ENCODE assay signal across 11 cellular contexts in the genomic region with DNA sequence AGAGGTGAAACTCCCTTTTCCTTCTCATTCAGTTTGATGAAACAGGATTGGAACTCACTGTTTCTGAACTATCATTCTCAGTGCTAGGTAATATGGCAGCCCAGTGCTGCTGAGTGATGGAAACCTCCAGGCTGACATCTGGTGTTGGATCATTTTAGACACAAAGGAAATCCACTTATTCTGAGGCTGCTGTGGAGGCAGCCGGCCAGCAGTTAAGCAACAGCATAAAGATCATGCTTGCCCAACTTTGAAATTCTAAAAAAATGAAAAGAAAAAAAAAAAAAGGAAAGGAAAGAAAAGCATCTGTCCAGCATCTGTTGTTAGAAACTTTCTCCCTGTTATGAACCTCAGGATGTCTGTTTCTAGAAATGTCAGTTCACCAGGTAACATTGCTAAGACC.
DNase-seq lines count a peak whose midpoint lies in the region; ATAC-seq and TF ChIP-seq lines count a peak whose summit lies in the region.
"Had no signal": no experiment of that assay in that cellular context is flagged by ENCODE, and none has a peak within 500 bp of the region (broad histone marks: within the 10 kb centered on the region; RNA-seq: fewer than 3 reads in every experiment).

No MANE protein-coding gene starts in this region.

- TF ChIP-seq EP300 in stomach (IDR thresholded peaks at IDR 0.05) = no peak

- no peak for ATAC-seq in CD4-positive, alpha-beta T cell (ENCODE audit: poor library complexity)

- no peak overlapping the region for H3K27ac Mint-ChIP-seq in CD4-positive, alpha-beta T cell
- H3K27ac Mint-ChIP-seq: activated T-cell treated with anti-CD3 and anti-CD28 coated beads, Interleukin-2, amount 50 U/mL, for 24 hours had no signal

- H3K9me3 ChIP-seq in left ventricle myocardium inferior (replicated peaks) (no peaks in the 10 kb centered on the region), stomach (no peaks in the 10 kb centered on the region)
- no peaks in the 10 kb centered on the region for H3K9me3 ChIP-seq in CD4-positive, alpha-beta T cell (ENCODE audit: control insufficient read depth, low read length)

- H3K36me3 ChIP-seq in left ventricle myocardium inferior (no peaks in the 10 kb centered on the region), stomach (no peaks in the 10 kb centered on the region)
- H3K36me3 ChIP-seq: cardiac muscle cell had no signal

- TF ChIP-seq CTCF in left ventricle myocardium inferior (IDR thresholded peaks at IDR 0.05; ENCODE audit: borderline replicate concordance) (no peak), stomach (IDR thresholded peaks at IDR 0.05) (no peak)
- no peak for TF ChIP-seq CTCF in CD4-positive, alpha-beta T cell (IDR thresholded peaks at IDR 0.05)

- H3K27me3 ChIP-seq in left ventricle myocardium inferior (ENCODE audit: low read depth) = no peaks in the 10 kb centered on the region
- H3K27me3 ChIP-seq in stomach = no peaks in the 10 kb centered on the region
- H3K27me3 ChIP-seq in CD4-positive, alpha-beta T cell (ENCODE audit: control insufficient read depth, insufficient read depth, low read length) = no peaks in the 10 kb centered on the region
- H3K27me3 ChIP-seq: cardiac muscle cell had no signal

- DNase-seq in HEK293T (ENCODE audit: extremely low spot score) (no peak), astrocyte of the hippocampus (ENCODE audit: low read depth, low spot score) (peak; percentile 19), left ventricle myocardium inferior (peak; percentile 76), stomach (peak; percentile 25), NCI-H2196 treated with DMSO at 0.1 percent for 48 hours (lab: John Stamatoyannopoulos, UW; ENCODE audit: unreplicated experiment) (no peak), HuH-7 (ENCODE audit: low spot score) (no peak), inferior parietal cortex (ENCODE audit: extremely low spot score) (no peak)
- DNase-seq in CD4-positive, alpha-beta T cell = no peak
- DNase-seq: activated T-cell treated with anti-CD3 and anti-CD28 coated beads, Interleukin-2, amount 50 U/mL, for 24 hours; NCI-H1092 had no signal

- POLR2A ChIA-PET in HEK293T (lab: Yijun Ruan, JAX) = no interaction called here
- POLR2A ChIA-PET in CD4-positive, alpha-beta T cell (lab: Charles Lee) = no interaction called here

- no peak for TF ChIP-seq POLR2A in stomach (IDR thresholded peaks at IDR 0.05)

- peaks cover 4% of the 10 kb centered on the region for H3K27me3 Mint-ChIP-seq in CD4-positive, alpha-beta T cell
- H3K27me3 Mint-ChIP-seq: activated T-cell treated with anti-CD3 and anti-CD28 coated beads, Interleukin-2, amount 50 U/mL, for 24 hours had no signal

- H3K27ac ChIP-seq in left ventricle myocardium inferior (replicated peaks) (peak overlapping the region; percentile 47), stomach (peak overlapping the region in 1 of 5 donors; percentile 40)
- H3K27ac ChIP-seq in CD4-positive, alpha-beta T cell (ENCODE audit: low read depth, low read length) = no peak overlapping the region
- H3K27ac ChIP-seq: cardiac muscle cell had no signal

- CTCF ChIA-PET in HEK293T (lab: Yijun Ruan, JAX) = no interaction called here
- CTCF ChIA-PET in CD4-positive, alpha-beta T cell (lab: Charles Lee) = no interaction called here

- H3K36me3 Mint-ChIP-seq in CD4-positive, alpha-beta T cell (ENCODE audit: low read depth) = no peaks in the 10 kb centered on the region

- H3K4me1 Mint-ChIP-seq in CD4-positive, alpha-beta T cell (ENCODE audit: low read depth) = no peaks in the 10 kb centered on the region

- no peaks in the 10 kb centered on the region for H3K9me3 Mint-ChIP-seq in CD4-positive, alpha-beta T cell
- H3K9me3 Mint-ChIP-seq: activated T-cell treated with anti-CD3 and anti-CD28 coated beads, Interleukin-2, amount 50 U/mL, for 24 hours had no signal

- intact Hi-C loops in left ventricle myocardium inferior (cut with micrococcal nuclease) = no loop called here
- intact Hi-C loops in stomach (cut with DNase I; ENCODE audit: low total_unique reads) = no loop called here
- intact Hi-C loops in CD4-positive, alpha-beta T cell (cut with DNase I, micrococcal nuclease) = no loop called here

- H3K4me3 ChIP-seq in left ventricle myocardium inferior (no peak overlapping the region), stomach (no peak overlapping the region)
- H3K4me3 ChIP-seq: cardiac muscle cell had no signal

- 65 to 85% (median 68%) methylated on average over 1 of the region's 1 CpG for WGBS in stomach, 5 donors

- H3K4me1 ChIP-seq in left ventricle myocardium inferior (no peaks in the 10 kb centered on the region), stomach (peaks cover 0 to 33% (median 13%) of the 10 kb centered on the region in 4 donors)

- H3K4me3 Mint-ChIP-seq in CD4-positive, alpha-beta T cell = no peak overlapping the region
- H3K4me3 Mint-ChIP-seq: activated T-cell treated with anti-CD3 and anti-CD28 coated beads, Interleukin-2, amount 50 U/mL, for 24 hours had no signal

TF ChIP-seq in HEK293T, 16 proteins besides CTCF, POLR2A, EP300 and RAD21:
- TF ChIP-seq, protein P1, sequence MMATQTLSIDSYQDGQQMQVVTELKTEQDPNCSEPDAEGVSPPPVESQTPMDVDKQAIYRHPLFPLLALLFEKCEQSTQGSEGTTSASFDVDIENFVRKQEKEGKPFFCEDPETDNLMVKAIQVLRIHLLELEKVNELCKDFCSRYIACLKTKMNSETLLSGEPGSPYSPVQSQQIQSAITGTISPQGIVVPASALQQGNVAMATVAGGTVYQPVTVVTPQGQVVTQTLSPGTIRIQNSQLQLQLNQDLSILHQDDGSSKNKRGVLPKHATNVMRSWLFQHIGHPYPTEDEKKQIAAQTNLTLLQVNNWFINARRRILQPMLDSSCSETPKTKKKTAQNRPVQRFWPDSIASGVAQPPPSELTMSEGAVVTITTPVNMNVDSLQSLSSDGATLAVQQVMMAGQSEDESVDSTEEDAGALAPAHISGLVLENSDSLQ (IDR thresholded peaks at IDR 0.05) = 0 out of 2 replicates have a peak, but pooled peaks have one; percentile 0
- TF ChIP-seq SUZ12 (IDR thresholded peaks at IDR 0.05) (no peak), SP1 (IDR thresholded peaks at IDR 0.05) (no peak), BHLHE40 (IDR thresholded peaks at IDR 0.05; ENCODE audit: borderline replicate concordance) (no peak), CTBP1 (IDR thresholded peaks at IDR 0.05; ENCODE audit: borderline replicate concordance) (no peak), FOXK2 (IDR thresholded peaks at IDR 0.05) (no peak)

Comparison
In these comparisons a context has a peak if more than half of its experiments do, and no peak if none do; other contexts are left out.
1. DNase-seq: peak in astrocyte of the hippocampus (single experiment), left ventricle myocardium inferior (single experiment) and stomach (single experiment); none in HEK293T (single experiment), CD4-positive, alpha-beta T cell (0 of 10), NCI-H2196 treated with DMSO at 0.1 percent for 48 hours (single experiment), HuH-7 (single experiment) and inferior parietal cortex (single experiment).